ENCODE assay signal across 1 cellular context in genomic region chr7:151518105-151518780, GRCh38.
TF ChIP-seq lines count a peak whose summit lies in the region.

No MANE protein-coding gene starts in this region.

TF ChIP-seq in A549, 52 proteins besides CTCF, POLR2A, EP300 and RAD21:
- TF ChIP-seq E2F6 (IDR thresholded peaks at IDR 0.05; ENCODE audit: borderline replicate concordance, low read depth) (no peak), CBX8 (IDR thresholded peaks at IDR 0.05) (no peak), FOSB (CRISPR knock-in tag; IDR thresholded peaks at IDR 0.05) (no peak), CHD2 (IDR thresholded peaks at IDR 0.05; ENCODE audit: low read length, partially characterized antibody) (no peak), HEYL (CRISPR knock-in tag; IDR thresholded peaks at IDR 0.05) (no peak), ZFP36 (IDR thresholded peaks at IDR 0.05; ENCODE audit: borderline replicate concordance, partially characterized antibody) (no peak), PHF8 (IDR thresholded peaks at IDR 0.05; ENCODE audit: borderline replicate concordance, low read depth) (no peak), RFX5 (IDR thresholded peaks at IDR 0.05) (no peak), HMGXB4 (CRISPR knock-in tag; IDR thresholded peaks at IDR 0.05; ENCODE audit: borderline replicate concordance) (no peak), TFCP2L1 (CRISPR knock-in tag; IDR thresholded peaks at IDR 0.05) (no peak), MAFK (IDR thresholded peaks at IDR 0.05; ENCODE audit: partially characterized antibody) (peak; percentile 37), SMC3 (IDR thresholded peaks at IDR 0.05) (0 out of 3 replicates have a peak, but pooled peaks have one; percentile 20)
- TF ChIP-seq, protein P1, sequence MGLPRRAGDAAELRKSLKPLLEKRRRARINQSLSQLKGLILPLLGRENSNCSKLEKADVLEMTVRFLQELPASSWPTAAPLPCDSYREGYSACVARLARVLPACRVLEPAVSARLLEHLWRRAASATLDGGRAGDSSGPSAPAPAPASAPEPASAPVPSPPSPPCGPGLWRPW (IDR thresholded peaks at IDR 0.05) = no peak
